In genomic region chr12:52244615-52244994, GRCh38 we compare ENCODE assay signal across 1 cellular context.
TF ChIP-seq lines count a peak whose summit lies in the region.

No MANE protein-coding gene starts in this region.

TF ChIP-seq in IMR-90, 13 proteins besides CTCF, POLR2A, EP300 and RAD21 (continued from another document):
- no peak for TF ChIP-seq ELK1 (IDR thresholded peaks at IDR 0.05; ENCODE audit: borderline replicate concordance, low read depth, low read length)
- TF ChIP-seq CEBPB (IDR thresholded peaks at IDR 0.05; ENCODE audit: low read depth, low read length), result no peak
- TF ChIP-seq NFE2L2 (IDR thresholded peaks at IDR 0.05; ENCODE audit: low read depth, low read length), result no peak
